In genomic region chr5:129246088-129246487, GRCh38 we compare ENCODE assay signal across 19 cellular contexts.
DNase-seq lines count a peak whose midpoint lies in the region; ATAC-seq, FAIRE-seq and TF ChIP-seq lines count a peak whose summit lies in the region.
"Had no signal": no experiment of that assay in that cellular context is flagged by ENCODE, and none has a peak within 500 bp of the region (broad histone marks: within the 10 kb centered on the region; RNA-seq: fewer than 3 reads in every experiment).

No MANE protein-coding gene starts in this region.

- no peak for TF ChIP-seq POLR2A in uterus (IDR thresholded peaks at IDR 0.05)

- no peak overlapping the region for H3K4me3 ChIP-seq in right cardiac atrium (ENCODE audit: low read length)
- no peak overlapping the region for H3K4me3 ChIP-seq in right atrium auricular region
- no peak overlapping the region for H3K4me3 ChIP-seq in uterus
- H3K4me3 ChIP-seq: GM23248 had no signal

- intact Hi-C loops in Right ventricle myocardium superior (cut with DNase I) (no loop called here), right cardiac atrium (cut with DNase I) (no loop called here), uterus (cut with DNase I; ENCODE audit: low total_unique reads) (no loop called here)

- H3K4me1 ChIP-seq in right cardiac atrium (ENCODE audit: control insufficient read depth, insufficient read depth, low read length) = peaks cover 2% of the 10 kb centered on the region
- H3K4me1 ChIP-seq in right atrium auricular region = no peaks in the 10 kb centered on the region
- H3K4me1 ChIP-seq in uterus = peaks cover 0 to 11% of the 10 kb centered on the region in 2 donors

- H3K36me3 ChIP-seq in right atrium auricular region = no peaks in the 10 kb centered on the region
- no peaks in the 10 kb centered on the region for H3K36me3 ChIP-seq in uterus

- H3K27ac ChIP-seq in right cardiac atrium (ENCODE audit: low read length) (no peak overlapping the region), right atrium auricular region (peak overlapping the region; percentile 17 to 57), uterus (peak overlapping the region; percentile 13 to 47)
- H3K27ac ChIP-seq: GM23248 had no signal

- no peaks in the 10 kb centered on the region for H3K9me3 ChIP-seq in right cardiac atrium (ENCODE audit: control insufficient read depth, low read length)
- H3K9me3 ChIP-seq in right atrium auricular region = no peaks in the 10 kb centered on the region
- no peaks in the 10 kb centered on the region for H3K9me3 ChIP-seq in uterus

- TF ChIP-seq CTCF in right atrium auricular region (IDR thresholded peaks at IDR 0.05) = no peak
- no peak for TF ChIP-seq CTCF in uterus (IDR thresholded peaks at IDR 0.05)

- H3K27me3 ChIP-seq in right cardiac atrium (ENCODE audit: control insufficient read depth, insufficient read depth) (no peaks in the 10 kb centered on the region), right atrium auricular region (no peaks in the 10 kb centered on the region), uterus (no peaks in the 10 kb centered on the region)

- FAIRE-seq in HTR-8/SVneo (lab: Jason Lieb, UNC) = no peak

- ATAC-seq in Right ventricle myocardium superior (ENCODE audit: poor library complexity) (peak; percentile 55), right cardiac atrium (no peak)

- DNase-seq in Right ventricle myocardium superior (no peak), right cardiac atrium (no peak), fibroblast of peridontal ligament (ENCODE audit: extremely low read depth) (peak; percentile 17), right atrium auricular region (ENCODE audit: low spot score) (no peak), uterus (no peak), HTR-8/SVneo (ENCODE audit: insufficient read length, low spot score) (no peak), ureter (ENCODE audit: low spot score) (no peak)
- DNase-seq in effector CD4-positive, alpha-beta T cell = no peak
- DNase-seq: 8988T; Calu3; CD4-positive, alpha-beta memory T cell; DMS53; GM23248; KBM-7; NCI-H1436; NCI-H2029; NCI-H2171; NCI-H748 treated with DMSO at 0.1 percent for 48 hours; RPMI8226 had no signal

- 38% methylated on average over 3 of the region's 3 CpGs for WGBS in right cardiac atrium
